In the genomic region with DNA sequence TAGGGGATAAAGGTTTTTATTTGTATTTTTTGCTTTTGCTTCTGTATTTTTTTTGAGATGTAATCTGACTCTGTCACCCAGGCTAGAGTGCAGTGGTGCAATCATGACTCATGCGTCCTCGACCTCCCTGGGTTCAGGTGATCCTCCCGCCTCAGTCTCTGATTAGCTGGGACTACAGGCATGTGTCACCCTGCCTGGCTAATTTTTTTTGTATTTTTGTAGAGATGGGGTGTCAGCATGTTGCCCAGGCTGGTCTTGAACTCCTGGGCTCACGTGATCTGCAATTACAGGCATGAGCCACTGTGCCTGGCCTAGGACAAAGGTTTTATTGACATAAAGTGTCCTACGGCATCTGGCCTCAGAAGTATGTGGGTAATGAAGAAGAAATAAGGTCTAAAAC, we compare ENCODE assay signal across 1 cellular context.
A peak's percentile ranks its signal among the peaks of the same experiment; 100 is the strongest.
TF ChIP-seq lines count a peak whose summit lies in the region.

No MANE protein-coding gene starts in this region.

TF ChIP-seq in HepG2, 621 proteins besides CTCF, POLR2A, EP300 and RAD21 (continued from another document and continues in another):
- TF ChIP-seq, protein P1, sequence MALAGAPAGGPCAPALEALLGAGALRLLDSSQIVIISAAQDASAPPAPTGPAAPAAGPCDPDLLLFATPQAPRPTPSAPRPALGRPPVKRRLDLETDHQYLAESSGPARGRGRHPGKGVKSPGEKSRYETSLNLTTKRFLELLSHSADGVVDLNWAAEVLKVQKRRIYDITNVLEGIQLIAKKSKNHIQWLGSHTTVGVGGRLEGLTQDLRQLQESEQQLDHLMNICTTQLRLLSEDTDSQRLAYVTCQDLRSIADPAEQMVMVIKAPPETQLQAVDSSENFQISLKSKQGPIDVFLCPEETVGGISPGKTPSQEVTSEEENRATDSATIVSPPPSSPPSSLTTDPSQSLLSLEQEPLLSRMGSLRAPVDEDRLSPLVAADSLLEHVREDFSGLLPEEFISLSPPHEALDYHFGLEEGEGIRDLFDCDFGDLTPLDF (CRISPR knock-in tag; IDR thresholded peaks at IDR 0.05), result no peak
- no peak for TF ChIP-seq MAZ (IDR thresholded peaks at IDR 0.05; ENCODE audit: borderline replicate concordance, low read depth, low read length)
- TF ChIP-seq MAZ (CRISPR knock-in tag; IDR thresholded peaks at IDR 0.05; ENCODE audit: low read depth), result no peak
- TF ChIP-seq FIP1L1 (IDR thresholded peaks at IDR 0.05; ENCODE audit: borderline replicate concordance, insufficient read depth, low read depth, low read length), result no peak
- TF ChIP-seq, protein P2, sequence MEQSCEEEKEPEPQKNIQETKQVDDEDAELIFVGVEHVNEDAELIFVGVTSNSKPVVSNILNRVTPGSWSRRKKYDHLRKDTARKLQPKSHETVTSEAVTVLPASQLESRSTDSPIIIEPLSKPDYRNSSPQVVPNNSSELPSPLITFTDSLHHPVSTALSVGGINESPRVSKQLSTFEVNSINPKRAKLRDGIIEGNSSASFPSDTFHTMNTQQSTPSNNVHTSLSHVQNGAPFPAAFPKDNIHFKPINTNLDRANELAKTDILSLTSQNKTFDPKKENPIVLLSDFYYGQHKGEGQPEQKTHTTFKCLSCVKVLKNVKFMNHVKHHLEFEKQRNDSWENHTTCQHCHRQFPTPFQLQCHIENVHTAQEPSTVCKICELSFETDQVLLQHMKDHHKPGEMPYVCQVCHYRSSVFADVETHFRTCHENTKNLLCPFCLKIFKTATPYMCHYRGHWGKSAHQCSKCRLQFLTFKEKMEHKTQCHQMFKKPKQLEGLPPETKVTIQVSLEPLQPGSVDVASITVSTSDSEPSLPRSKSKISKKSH (CRISPR knock-in tag; IDR thresholded peaks at IDR 0.05; ENCODE audit: borderline replicate concordance), result no peak
- TF ChIP-seq, protein P3, sequence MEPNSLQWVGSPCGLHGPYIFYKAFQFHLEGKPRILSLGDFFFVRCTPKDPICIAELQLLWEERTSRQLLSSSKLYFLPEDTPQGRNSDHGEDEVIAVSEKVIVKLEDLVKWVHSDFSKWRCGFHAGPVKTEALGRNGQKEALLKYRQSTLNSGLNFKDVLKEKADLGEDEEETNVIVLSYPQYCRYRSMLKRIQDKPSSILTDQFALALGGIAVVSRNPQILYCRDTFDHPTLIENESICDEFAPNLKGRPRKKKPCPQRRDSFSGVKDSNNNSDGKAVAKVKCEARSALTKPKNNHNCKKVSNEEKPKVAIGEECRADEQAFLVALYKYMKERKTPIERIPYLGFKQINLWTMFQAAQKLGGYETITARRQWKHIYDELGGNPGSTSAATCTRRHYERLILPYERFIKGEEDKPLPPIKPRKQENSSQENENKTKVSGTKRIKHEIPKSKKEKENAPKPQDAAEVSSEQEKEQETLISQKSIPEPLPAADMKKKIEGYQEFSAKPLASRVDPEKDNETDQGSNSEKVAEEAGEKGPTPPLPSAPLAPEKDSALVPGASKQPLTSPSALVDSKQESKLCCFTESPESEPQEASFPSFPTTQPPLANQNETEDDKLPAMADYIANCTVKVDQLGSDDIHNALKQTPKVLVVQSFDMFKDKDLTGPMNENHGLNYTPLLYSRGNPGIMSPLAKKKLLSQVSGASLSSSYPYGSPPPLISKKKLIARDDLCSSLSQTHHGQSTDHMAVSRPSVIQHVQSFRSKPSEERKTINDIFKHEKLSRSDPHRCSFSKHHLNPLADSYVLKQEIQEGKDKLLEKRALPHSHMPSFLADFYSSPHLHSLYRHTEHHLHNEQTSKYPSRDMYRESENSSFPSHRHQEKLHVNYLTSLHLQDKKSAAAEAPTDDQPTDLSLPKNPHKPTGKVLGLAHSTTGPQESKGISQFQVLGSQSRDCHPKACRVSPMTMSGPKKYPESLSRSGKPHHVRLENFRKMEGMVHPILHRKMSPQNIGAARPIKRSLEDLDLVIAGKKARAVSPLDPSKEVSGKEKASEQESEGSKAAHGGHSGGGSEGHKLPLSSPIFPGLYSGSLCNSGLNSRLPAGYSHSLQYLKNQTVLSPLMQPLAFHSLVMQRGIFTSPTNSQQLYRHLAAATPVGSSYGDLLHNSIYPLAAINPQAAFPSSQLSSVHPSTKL (CRISPR knock-in tag; IDR thresholded peaks at IDR 0.05), result peak; percentile 52
- TF ChIP-seq, protein P4, sequence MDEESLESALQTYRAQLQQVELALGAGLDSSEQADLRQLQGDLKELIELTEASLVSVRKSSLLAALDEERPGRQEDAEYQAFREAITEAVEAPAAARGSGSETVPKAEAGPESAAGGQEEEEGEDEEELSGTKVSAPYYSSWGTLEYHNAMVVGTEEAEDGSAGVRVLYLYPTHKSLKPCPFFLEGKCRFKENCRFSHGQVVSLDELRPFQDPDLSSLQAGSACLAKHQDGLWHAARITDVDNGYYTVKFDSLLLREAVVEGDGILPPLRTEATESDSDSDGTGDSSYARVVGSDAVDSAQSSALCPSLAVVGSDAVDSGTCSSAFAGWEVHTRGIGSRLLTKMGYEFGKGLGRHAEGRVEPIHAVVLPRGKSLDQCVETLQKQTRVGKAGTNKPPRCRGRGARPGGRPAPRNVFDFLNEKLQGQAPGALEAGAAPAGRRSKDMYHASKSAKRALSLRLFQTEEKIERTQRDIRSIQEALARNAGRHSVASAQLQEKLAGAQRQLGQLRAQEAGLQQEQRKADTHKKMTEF (CRISPR knock-in tag; IDR thresholded peaks at IDR 0.05), result 0 out of 2 replicates have a peak, but pooled peaks have one; percentile 32
- TF ChIP-seq, protein P5, sequence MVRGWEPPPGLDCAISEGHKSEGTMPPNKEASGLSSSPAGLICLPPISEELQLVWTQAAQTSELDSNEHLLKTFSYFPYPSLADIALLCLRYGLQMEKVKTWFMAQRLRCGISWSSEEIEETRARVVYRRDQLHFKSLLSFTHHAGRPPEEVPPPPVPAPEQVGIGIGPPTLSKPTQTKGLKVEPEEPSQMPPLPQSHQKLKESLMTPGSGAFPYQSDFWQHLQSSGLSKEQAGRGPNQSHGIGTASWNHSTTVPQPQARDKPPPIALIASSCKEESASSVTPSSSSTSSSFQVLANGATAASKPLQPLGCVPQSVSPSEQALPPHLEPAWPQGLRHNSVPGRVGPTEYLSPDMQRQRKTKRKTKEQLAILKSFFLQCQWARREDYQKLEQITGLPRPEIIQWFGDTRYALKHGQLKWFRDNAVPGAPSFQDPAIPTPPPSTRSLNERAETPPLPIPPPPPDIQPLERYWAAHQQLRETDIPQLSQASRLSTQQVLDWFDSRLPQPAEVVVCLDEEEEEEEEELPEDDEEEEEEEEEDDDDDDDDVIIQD (CRISPR knock-in tag; IDR thresholded peaks at IDR 0.05; ENCODE audit: low read depth), result no peak
- no peak for TF ChIP-seq ZKSCAN1 (IDR thresholded peaks at IDR 0.05; ENCODE audit: low read length)
- 0 out of 2 replicates have a peak, but pooled peaks have one; percentile 22 for TF ChIP-seq NR2C2 (CRISPR knock-in tag; IDR thresholded peaks at IDR 0.05; ENCODE audit: borderline replicate concordance)
- no peak for TF ChIP-seq TOE1 (CRISPR knock-in tag; IDR thresholded peaks at IDR 0.05)
- no peak for TF ChIP-seq ZSCAN30 (CRISPR knock-in tag; IDR thresholded peaks at IDR 0.05)
- no peak for TF ChIP-seq TBX2 (CRISPR knock-in tag; IDR thresholded peaks at IDR 0.05; ENCODE audit: borderline replicate concordance)
- TF ChIP-seq, protein P6, sequence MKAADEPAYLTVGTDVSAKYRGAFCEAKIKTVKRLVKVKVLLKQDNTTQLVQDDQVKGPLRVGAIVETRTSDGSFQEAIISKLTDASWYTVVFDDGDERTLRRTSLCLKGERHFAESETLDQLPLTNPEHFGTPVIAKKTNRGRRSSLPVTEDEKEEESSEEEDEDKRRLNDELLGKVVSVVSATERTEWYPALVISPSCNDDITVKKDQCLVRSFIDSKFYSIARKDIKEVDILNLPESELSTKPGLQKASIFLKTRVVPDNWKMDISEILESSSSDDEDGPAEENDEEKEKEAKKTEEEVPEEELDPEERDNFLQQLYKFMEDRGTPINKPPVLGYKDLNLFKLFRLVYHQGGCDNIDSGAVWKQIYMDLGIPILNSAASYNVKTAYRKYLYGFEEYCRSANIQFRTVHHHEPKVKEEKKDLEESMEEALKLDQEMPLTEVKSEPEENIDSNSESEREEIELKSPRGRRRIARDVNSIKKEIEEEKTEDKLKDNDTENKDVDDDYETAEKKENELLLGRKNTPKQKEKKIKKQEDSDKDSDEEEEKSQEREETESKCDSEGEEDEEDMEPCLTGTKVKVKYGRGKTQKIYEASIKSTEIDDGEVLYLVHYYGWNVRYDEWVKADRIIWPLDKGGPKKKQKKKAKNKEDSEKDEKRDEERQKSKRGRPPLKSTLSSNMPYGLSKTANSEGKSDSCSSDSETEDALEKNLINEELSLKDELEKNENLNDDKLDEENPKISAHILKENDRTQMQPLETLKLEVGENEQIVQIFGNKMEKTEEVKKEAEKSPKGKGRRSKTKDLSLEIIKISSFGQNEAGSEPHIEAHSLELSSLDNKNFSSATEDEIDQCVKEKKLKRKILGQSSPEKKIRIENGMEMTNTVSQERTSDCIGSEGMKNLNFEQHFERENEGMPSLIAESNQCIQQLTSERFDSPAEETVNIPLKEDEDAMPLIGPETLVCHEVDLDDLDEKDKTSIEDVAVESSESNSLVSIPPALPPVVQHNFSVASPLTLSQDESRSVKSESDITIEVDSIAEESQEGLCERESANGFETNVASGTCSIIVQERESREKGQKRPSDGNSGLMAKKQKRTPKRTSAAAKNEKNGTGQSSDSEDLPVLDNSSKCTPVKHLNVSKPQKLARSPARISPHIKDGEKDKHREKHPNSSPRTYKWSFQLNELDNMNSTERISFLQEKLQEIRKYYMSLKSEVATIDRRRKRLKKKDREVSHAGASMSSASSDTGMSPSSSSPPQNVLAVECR (CRISPR knock-in tag; IDR thresholded peaks at IDR 0.05; ENCODE audit: borderline replicate concordance), result no peak
- TF ChIP-seq, protein P7, sequence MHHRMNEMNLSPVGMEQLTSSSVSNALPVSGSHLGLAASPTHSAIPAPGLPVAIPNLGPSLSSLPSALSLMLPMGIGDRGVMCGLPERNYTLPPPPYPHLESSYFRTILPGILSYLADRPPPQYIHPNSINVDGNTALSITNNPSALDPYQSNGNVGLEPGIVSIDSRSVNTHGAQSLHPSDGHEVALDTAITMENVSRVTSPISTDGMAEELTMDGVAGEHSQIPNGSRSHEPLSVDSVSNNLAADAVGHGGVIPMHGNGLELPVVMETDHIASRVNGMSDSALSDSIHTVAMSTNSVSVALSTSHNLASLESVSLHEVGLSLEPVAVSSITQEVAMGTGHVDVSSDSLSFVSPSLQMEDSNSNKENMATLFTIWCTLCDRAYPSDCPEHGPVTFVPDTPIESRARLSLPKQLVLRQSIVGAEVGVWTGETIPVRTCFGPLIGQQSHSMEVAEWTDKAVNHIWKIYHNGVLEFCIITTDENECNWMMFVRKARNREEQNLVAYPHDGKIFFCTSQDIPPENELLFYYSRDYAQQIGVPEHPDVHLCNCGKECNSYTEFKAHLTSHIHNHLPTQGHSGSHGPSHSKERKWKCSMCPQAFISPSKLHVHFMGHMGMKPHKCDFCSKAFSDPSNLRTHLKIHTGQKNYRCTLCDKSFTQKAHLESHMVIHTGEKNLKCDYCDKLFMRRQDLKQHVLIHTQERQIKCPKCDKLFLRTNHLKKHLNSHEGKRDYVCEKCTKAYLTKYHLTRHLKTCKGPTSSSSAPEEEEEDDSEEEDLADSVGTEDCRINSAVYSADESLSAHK (CRISPR knock-in tag; IDR thresholded peaks at IDR 0.05; ENCODE audit: borderline replicate concordance), result no peak
- 0 out of 4 replicates have a peak, but pooled peaks of 1 of the 2 experiments have one; percentile 25 for TF ChIP-seq NR2F1 (CRISPR knock-in tag; IDR thresholded peaks at IDR 0.05)
- TF ChIP-seq ZNF768 (CRISPR knock-in tag; IDR thresholded peaks at IDR 0.05), result no peak
- TF ChIP-seq CEBPB (IDR thresholded peaks at IDR 0.05; ENCODE audit: borderline replicate concordance, low read depth, low read length), result peak; percentile 68; the same call in 1 of the 2 replicates
- no peak for TF ChIP-seq ZFP36L1 (CRISPR knock-in tag; IDR thresholded peaks at IDR 0.05)
- TF ChIP-seq HCFC1 (IDR thresholded peaks at IDR 0.05; ENCODE audit: low read depth, low read length), result no peak
- no peak for TF ChIP-seq NFIB (CRISPR knock-in tag; IDR thresholded peaks at IDR 0.05; ENCODE audit: borderline replicate concordance)
- no peak for TF ChIP-seq PHF5A (CRISPR knock-in tag; IDR thresholded peaks at IDR 0.05; ENCODE audit: low read depth, unreplicated experiment)
- TF ChIP-seq, protein P8, sequence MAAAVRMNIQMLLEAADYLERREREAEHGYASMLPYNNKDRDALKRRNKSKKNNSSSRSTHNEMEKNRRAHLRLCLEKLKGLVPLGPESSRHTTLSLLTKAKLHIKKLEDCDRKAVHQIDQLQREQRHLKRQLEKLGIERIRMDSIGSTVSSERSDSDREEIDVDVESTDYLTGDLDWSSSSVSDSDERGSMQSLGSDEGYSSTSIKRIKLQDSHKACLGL (CRISPR knock-in tag; IDR thresholded peaks at IDR 0.05), result no peak
- TF ChIP-seq TRIM24 (CRISPR knock-in tag; IDR thresholded peaks at IDR 0.05), result no peak
- TF ChIP-seq, protein P9, sequence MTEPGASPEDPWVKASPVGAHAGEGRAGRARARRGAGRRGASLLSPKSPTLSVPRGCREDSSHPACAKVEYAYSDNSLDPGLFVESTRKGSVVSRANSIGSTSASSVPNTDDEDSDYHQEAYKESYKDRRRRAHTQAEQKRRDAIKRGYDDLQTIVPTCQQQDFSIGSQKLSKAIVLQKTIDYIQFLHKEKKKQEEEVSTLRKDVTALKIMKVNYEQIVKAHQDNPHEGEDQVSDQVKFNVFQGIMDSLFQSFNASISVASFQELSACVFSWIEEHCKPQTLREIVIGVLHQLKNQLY (CRISPR knock-in tag; IDR thresholded peaks at IDR 0.05), result no peak
- TF ChIP-seq, protein P10, sequence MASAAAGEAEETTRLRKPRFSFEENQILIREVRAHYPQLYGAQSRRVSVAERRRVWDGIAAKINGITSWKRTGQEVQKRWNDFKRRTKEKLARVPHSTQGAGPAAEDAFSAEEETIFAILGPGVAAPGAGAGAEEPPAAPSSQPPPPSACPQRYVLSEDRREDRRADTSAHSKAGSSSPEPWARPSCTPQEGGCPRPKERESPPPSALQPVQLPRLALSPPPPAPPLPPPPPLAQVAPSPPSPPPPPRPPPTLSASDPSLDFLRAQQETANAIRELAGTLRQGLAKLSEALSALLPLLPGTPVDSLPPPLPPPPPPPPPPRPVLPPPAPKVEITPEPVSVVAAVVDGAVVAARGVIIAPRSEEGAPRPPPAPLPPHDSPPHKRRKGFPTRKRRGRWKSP (CRISPR knock-in tag; IDR thresholded peaks at IDR 0.05), result no peak
- no peak for TF ChIP-seq KDM4B (CRISPR knock-in tag; IDR thresholded peaks at IDR 0.05)
- peak; percentile 31; the same call in 1 of the 2 replicates for TF ChIP-seq SALL1 (CRISPR knock-in tag; IDR thresholded peaks at IDR 0.05)
- no peak for TF ChIP-seq NFE2L2 (IDR thresholded peaks at IDR 0.05; ENCODE audit: low read length)
- TF ChIP-seq FOSL2 (CRISPR knock-in tag; IDR thresholded peaks at IDR 0.05), result peak; percentile 95
- no peak for TF ChIP-seq ZNF367 (CRISPR knock-in tag; IDR thresholded peaks at IDR 0.05; ENCODE audit: borderline replicate concordance)
- TF ChIP-seq, protein P11, sequence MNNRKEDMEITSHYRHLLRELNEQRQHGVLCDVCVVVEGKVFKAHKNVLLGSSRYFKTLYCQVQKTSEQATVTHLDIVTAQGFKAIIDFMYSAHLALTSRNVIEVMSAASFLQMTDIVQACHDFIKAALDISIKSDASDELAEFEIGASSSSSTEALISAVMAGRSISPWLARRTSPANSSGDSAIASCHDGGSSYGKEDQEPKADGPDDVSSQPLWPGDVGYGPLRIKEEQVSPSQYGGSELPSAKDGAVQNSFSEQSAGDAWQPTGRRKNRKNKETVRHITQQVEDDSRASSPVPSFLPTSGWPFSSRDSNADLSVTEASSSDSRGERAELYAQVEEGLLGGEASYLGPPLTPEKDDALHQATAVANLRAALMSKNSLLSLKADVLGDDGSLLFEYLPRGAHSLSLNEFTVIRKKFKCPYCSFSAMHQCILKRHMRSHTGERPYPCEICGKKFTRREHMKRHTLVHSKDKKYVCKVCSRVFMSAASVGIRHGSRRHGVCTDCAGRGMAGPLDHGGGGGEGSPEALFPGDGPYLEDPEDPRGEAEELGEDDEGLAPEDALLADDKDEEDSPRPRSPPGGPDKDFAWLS (CRISPR knock-in tag; IDR thresholded peaks at IDR 0.05; ENCODE audit: borderline replicate concordance), result no peak
- TF ChIP-seq ZBTB3 (CRISPR knock-in tag; IDR thresholded peaks at IDR 0.05; ENCODE audit: borderline replicate concordance, low read depth), result no peak
- TF ChIP-seq SIN3A (IDR thresholded peaks at IDR 0.05; ENCODE audit: borderline replicate concordance, low read depth, low read length), result no peak
- TF ChIP-seq ZNF75D (CRISPR knock-in tag; IDR thresholded peaks at IDR 0.05; ENCODE audit: borderline replicate concordance), result no peak
